26 cellular contexts compared by ENCODE assay signal in the genomic region with DNA sequence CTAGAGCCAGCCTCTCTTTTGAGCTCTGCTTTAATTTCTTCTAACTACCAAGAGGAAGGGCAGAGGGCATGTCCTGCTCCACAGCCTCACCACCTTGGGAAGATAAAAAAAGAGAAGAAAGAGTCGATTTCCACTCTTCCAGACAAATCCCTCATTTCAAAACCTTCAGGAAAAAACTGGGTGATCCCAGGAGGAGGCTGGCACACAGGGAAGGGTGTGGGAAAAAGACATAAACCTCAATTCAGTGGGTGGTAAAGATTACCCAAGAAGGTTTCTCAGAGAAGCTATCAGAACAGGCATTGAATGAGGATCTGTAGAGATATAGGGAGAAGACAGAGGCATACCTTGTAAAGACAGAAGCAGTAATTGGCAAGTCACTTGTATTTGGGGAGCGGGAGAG.
"Had no signal": no experiment of that assay in that cellular context is flagged by ENCODE, and none has a peak within 500 bp of the region (broad histone marks: within the 10 kb centered on the region; RNA-seq: fewer than 3 reads in every experiment).

No MANE protein-coding gene starts in this region.

- H3K27me3 ChIP-seq: body of pancreas had no signal

- H3K27ac Mint-ChIP-seq: activated CD4-positive, alpha-beta memory T cell treated with anti-CD3 and anti-CD28 coated beads, Interleukin-2, amount 10 ng/mL, durations not matched to agents 7 days and 5 days; activated CD4-positive, alpha-beta T cell treated with anti-CD3 and anti-CD28 coated beads, Interleukin-2, amount 10 ng/mL, durations not matched to agents 7 days and 5 days; activated naive CD8-positive, alpha-beta T cell; activated T-cell treated with anti-CD3 and anti-CD28 coated beads, Interleukin-2, amount 50 U/mL, for 24 hours; activated T-cell treated with anti-CD3 and anti-CD28 coated beads, Interleukin-2, amount 50 U/mL, for 72 hours; endodermal cell; WTC11 had no signal

- H3K4me3 ChIP-seq: body of pancreas, heart left ventricle had no signal

- H3K9me3 Mint-ChIP-seq: activated CD4-positive, alpha-beta memory T cell treated with anti-CD3 and anti-CD28 coated beads, Interleukin-2, amount 10 ng/mL, durations not matched to agents 7 days and 5 days; activated CD4-positive, alpha-beta T cell treated with anti-CD3 and anti-CD28 coated beads, Interleukin-2, amount 10 ng/mL, durations not matched to agents 7 days and 5 days; activated T-cell treated with anti-CD3 and anti-CD28 coated beads, Interleukin-2, amount 50 U/mL, for 24 hours; activated T-cell treated with anti-CD3 and anti-CD28 coated beads, Interleukin-2, amount 50 U/mL, for 72 hours; endodermal cell; WTC11 had no signal

- DNase-seq: activated CD4-positive, alpha-beta memory T cell treated with anti-CD3 and anti-CD28 coated beads, Interleukin-2, amount 10 ng/mL, durations not matched to agents 7 days and 5 days; activated CD4-positive, alpha-beta T cell treated with anti-CD3 and anti-CD28 coated beads for 1 hour; activated CD4-positive, alpha-beta T cell treated with anti-CD3 and anti-CD28 coated beads for 4 hours; activated CD4-positive, alpha-beta T cell treated with anti-CD3 and anti-CD28 coated beads, Interleukin-2, amount 10 ng/mL, durations not matched to agents 7 days and 5 days; activated CD4-positive, alpha-beta T cell treated with anti-CD3 and anti-CD28 coated beads, Interleukin-2, amount 50 U/mL, for 4 hours; activated CD8-positive, alpha-beta memory T cell treated with anti-CD3 and anti-CD28 coated beads, Interleukin-2, amount 50 U/mL, for 48 hours; activated effector memory CD4-positive, alpha-beta T cell treated with Interleukin-2 at 50 U/mL for 16 hours; activated gamma-delta T cell treated with Interleukin-2 at 50 U/mL for 16 hours; activated naive CD4-positive, alpha-beta T cell treated with anti-CD3 and anti-CD28 coated beads, Interleukin-2, amount 50 U/mL, for 16 hours; activated naive CD4-positive, alpha-beta T cell treated with Interleukin-2 at 50 U/mL for 16 hours; activated T-cell treated with anti-CD3 and anti-CD28 coated beads for 4 hours; activated T-cell treated with anti-CD3 and anti-CD28 coated beads, Interleukin-2, amount 50 U/mL, for 24 hours; activated T-cell treated with anti-CD3 and anti-CD28 coated beads, Interleukin-2, amount 50 U/mL, for 72 hours; amniotic stem cell; aorta; body of pancreas; cortex of kidney; dermis blood vessel endothelial cell; effector CD8-positive, alpha-beta T cell; endodermal cell; foreskin fibroblast; heart left ventricle; T-helper 2 cell had no signal

- H3K36me3 ChIP-seq: heart left ventricle had no signal

- ATAC-seq: activated T-cell treated with anti-CD3 and anti-CD28 coated beads, Interleukin-2, amount 50 U/mL, for 72 hours; body of pancreas; esophagus mucosa; heart left ventricle; WTC11 had no signal

- H3K4me1 Mint-ChIP-seq: activated CD4-positive, alpha-beta memory T cell treated with anti-CD3 and anti-CD28 coated beads, Interleukin-2, amount 10 ng/mL, durations not matched to agents 7 days and 5 days; activated CD4-positive, alpha-beta T cell treated with anti-CD3 and anti-CD28 coated beads, Interleukin-2, amount 10 ng/mL, durations not matched to agents 7 days and 5 days had no signal

- H3K4me3 Mint-ChIP-seq: activated CD4-positive, alpha-beta memory T cell treated with anti-CD3 and anti-CD28 coated beads, Interleukin-2, amount 10 ng/mL, durations not matched to agents 7 days and 5 days; activated CD4-positive, alpha-beta T cell treated with anti-CD3 and anti-CD28 coated beads, Interleukin-2, amount 10 ng/mL, durations not matched to agents 7 days and 5 days; activated naive CD8-positive, alpha-beta T cell; activated T-cell treated with anti-CD3 and anti-CD28 coated beads, Interleukin-2, amount 50 U/mL, for 24 hours; activated T-cell treated with anti-CD3 and anti-CD28 coated beads, Interleukin-2, amount 50 U/mL, for 72 hours; endodermal cell; WTC11 had no signal

- H3K27ac ChIP-seq: body of pancreas, heart left ventricle had no signal

- H3K4me1 ChIP-seq: body of pancreas, heart left ventricle had no signal

- H3K36me3 Mint-ChIP-seq: activated naive CD8-positive, alpha-beta T cell; WTC11 had no signal

- H3K9me3 ChIP-seq: body of pancreas, heart left ventricle had no signal
